Comparison of ENCODE assay signal across 16 cellular contexts in genomic region chr7:134452991-134453473, GRCh38. TPM values are rescaled to one million over a fixed set of nuclear protein-coding genes. Genes with fewer than 3 reads are reported as not detected.
DNase-seq lines count a peak whose midpoint lies in the region; ATAC-seq, FAIRE-seq and TF ChIP-seq lines count a peak whose summit lies in the region.
"Had no signal": no experiment of that assay in that cellular context is flagged by ENCODE, and none has a peak within 500 bp of the region (broad histone marks: within the 10 kb centered on the region; RNA-seq: fewer than 3 reads in every experiment).

No MANE protein-coding gene starts in this region.

- no peak overlapping the region for H3K9ac ChIP-seq in kidney (ENCODE audit: low read length in 2 of 2)

- peaks cover 18% of the 10 kb centered on the region in 2 donors for H3K36me3 ChIP-seq in kidney (ENCODE audit: control insufficient read depth in 1 of 2, insufficient read depth in 2 of 2, low read length in 2 of 2)

- H3K4me1 ChIP-seq in kidney (ENCODE audit: control insufficient read depth in 1 of 2, insufficient read depth in 1 of 2, low read depth in 1 of 2, low read length in 2 of 2) = peaks cover 13 to 17% of the 10 kb centered on the region in 2 donors

- no peak overlapping the region for H3K4me3 ChIP-seq in kidney (ENCODE audit: low read length in 2 of 2)

- H3K9me3 Mint-ChIP-seq in osteocyte (ENCODE audit: unreplicated experiment) = no peaks in the 10 kb centered on the region
- H3K9me3 Mint-ChIP-seq: activated T-helper 2 cell treated with anti-CD3 and anti-CD28 coated beads, Interferon-gamma antibody, Interleukin-2, Interleukin-4, amounts not matched to agents 10 μg/mL and 5 μg/mL and 100 μg/mL, durations not matched to agents 14 hours and 24 hours and 36 hours; CD14-positive monocyte; natural killer cell treated with Interleukin-12 subunit alpha and Interleukin-12 subunit beta and Interleukin-15 and Interleukin-18, amount 100 ng/mL, for 72 hours had no signal

- no peak overlapping the region for H3K4me3 Mint-ChIP-seq in osteocyte (ENCODE audit: unreplicated experiment)
- H3K4me3 Mint-ChIP-seq: CD14-positive monocyte; natural killer cell treated with Interleukin-12 subunit alpha and Interleukin-12 subunit beta and Interleukin-15 and Interleukin-18, amount 100 ng/mL, for 72 hours had no signal

- peaks cover 30% of the 10 kb centered on the region for H3K4me1 Mint-ChIP-seq in osteocyte (ENCODE audit: unreplicated experiment)

- TF ChIP-seq CTCF in kidney (IDR thresholded peaks at IDR 0.05; ENCODE audit: borderline replicate concordance, extremely low read depth, insufficient read depth) = no peak
- no peak for TF ChIP-seq CTCF in osteocyte (IDR thresholded peaks at IDR 0.05)

- H3K36me3 Mint-ChIP-seq in osteocyte (ENCODE audit: unreplicated experiment) = peaks cover 11% of the 10 kb centered on the region

- H3K27ac ChIP-seq in caudate nucleus (ENCODE audit: low read depth, low read length) (peak overlapping the region; percentile 6), kidney (ENCODE audit: low read depth in 2 of 2, low read length in 2 of 2) (peak overlapping the region in 1 of 2 donors; percentile 10)

- intact Hi-C loops in kidney (cut with DNase I) = no loop called here

- peak in 2 of 61 donors; percentile 5 to 20 for DNase-seq in caudate nucleus (lab: John Stamatoyannopoulos, UW)
- peak; percentile 59 for DNase-seq in kidney
- no peak for DNase-seq in osteocyte (ENCODE audit: extremely low spot score, unreplicated experiment)
- DNase-seq in SKM-1 (lab: John Stamatoyannopoulos, UW; ENCODE audit: unreplicated experiment) = no peak
- DNase-seq in cerebellum (ENCODE audit: low spot score) = no peak
- no peak for DNase-seq in NCI-H1105 (lab: John Stamatoyannopoulos, UW)
- DNase-seq: DMS53, MV-4-11, NCI-H2029 treated with DMSO at 0.1 percent for 48 hours, NCI-H510A had no signal

- FAIRE-seq in kidney (lab: Jason Lieb, UNC) = no peak
- FAIRE-seq: H1 had no signal

- H3K27ac Mint-ChIP-seq in osteocyte (ENCODE audit: unreplicated experiment) = peak overlapping the region; percentile 57
- H3K27ac Mint-ChIP-seq: activated T-helper 2 cell treated with anti-CD3 and anti-CD28 coated beads, Interferon-gamma antibody, Interleukin-2, Interleukin-4, amounts not matched to agents 10 μg/mL and 5 μg/mL and 100 μg/mL, durations not matched to agents 14 hours and 24 hours and 36 hours had no signal

- ATAC-seq in HG03135 (IDR thresholded peaks at IDR 0.05; ENCODE audit: unreplicated experiment) = no peak
- ATAC-seq: left lobe of liver; natural killer cell treated with Interleukin-12 subunit alpha and Interleukin-12 subunit beta and Interleukin-15 and Interleukin-18, amount 100 ng/mL, for 72 hours had no signal

- no peaks in the 10 kb centered on the region for H3K27me3 Mint-ChIP-seq in osteocyte (ENCODE audit: unreplicated experiment)
- H3K27me3 Mint-ChIP-seq: natural killer cell treated with Interleukin-12 subunit alpha and Interleukin-12 subunit beta and Interleukin-15 and Interleukin-18, amount 100 ng/mL, for 72 hours had no signal

- no peaks in the 10 kb centered on the region for H3K9me3 ChIP-seq in kidney (ENCODE audit: control insufficient read depth in 1 of 2, low read length in 2 of 2)

RNA-seq across cellular contexts. Expression of gene AKR1B1, which starts 5.9 kb away (rescaled TPM):
- 93.8 TPM for total RNA-seq in kidney
- 183 TPM for polyA plus RNA-seq in kidney (ENCODE audit: insufficient read depth, low read depth, low replicate concordance)
- 59.4 and 61.8 TPM in 2 replicates for total RNA-seq in osteocyte
- total RNA-seq in cerebellum = 35.7 TPM
